ENCODE assay signal across 14 cellular contexts in the genomic region with DNA sequence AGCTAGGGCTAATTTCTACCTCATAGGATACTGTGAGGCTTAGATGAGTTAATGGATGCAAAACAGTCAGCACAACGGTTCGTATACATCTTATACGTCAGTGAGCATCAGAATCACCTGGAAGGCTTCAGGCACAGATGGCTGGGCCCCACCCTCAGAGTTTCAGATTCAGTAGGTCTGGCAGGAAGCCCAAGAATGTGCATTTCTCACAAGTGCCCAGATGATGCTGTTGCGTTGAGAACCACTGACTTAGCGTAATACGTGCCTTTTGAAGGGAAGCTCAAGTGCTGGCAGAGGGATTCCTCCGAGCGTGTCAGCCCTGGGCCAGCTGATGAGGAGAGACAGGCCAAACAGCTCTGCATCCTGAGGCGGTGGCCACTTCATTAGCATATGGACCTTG.
DNase-seq lines count a peak whose midpoint lies in the region; ATAC-seq, FAIRE-seq and TF ChIP-seq lines count a peak whose summit lies in the region.
"Had no signal": no experiment of that assay in that cellular context is flagged by ENCODE, and none has a peak within 500 bp of the region (broad histone marks: within the 10 kb centered on the region; RNA-seq: fewer than 3 reads in every experiment).

No MANE protein-coding gene starts in this region.

- no peaks in the 10 kb centered on the region for H3K36me3 Mint-ChIP-seq in activated CD8-positive, alpha-beta memory T cell treated with anti-CD3 and anti-CD28 coated beads, Interleukin-2, amount 10 ng/mL, durations not matched to agents 7 days and 5 days

- FAIRE-seq in GM12878 (lab: Jason Lieb, UNC) = no peak

- WGBS in GM12878 (ENCODE audit: insufficient coverage, insufficient replicate concordance, low lambda C conversion rate, missing lambda C conversion rate) = 30% methylated on average over 9 of the region's 9 CpGs

- CTCF ChIA-PET in GM12878 (lab: Yijun Ruan, JAX) = no interaction called here
- CTCF ChIA-PET in activated CD8-positive, alpha-beta memory T cell treated with anti-CD3 and anti-CD28 coated beads, Interleukin-2, amount 10 ng/mL, durations not matched to agents 7 days and 5 days (lab: Charles Lee) = no interaction called here

- H3K4me1 ChIP-seq in GM12878 (ENCODE audit: control insufficient read depth, insufficient read depth, low read length) (no peaks in the 10 kb centered on the region), mucosa of descending colon (ENCODE audit: low read depth) (no peaks in the 10 kb centered on the region)
- H3K4me1 ChIP-seq: colonic mucosa had no signal

- H3K4me2 ChIP-seq in GM12878 (ENCODE audit: control insufficient read depth, insufficient read depth) = no peak overlapping the region

- in situ Hi-C loops in GM12878 (cut with MboI) = no loop called here

- H3K27me3 ChIP-seq in GM12878 (replicated peaks in 1 of 2; ENCODE audit: control insufficient read depth in 2 of 2, insufficient read depth in 2 of 2, low read length in 1 of 2) = 0 out of 4 replicates have a peak, but pooled peaks cover 0 to 1% of the 10 kb centered on the region in 2 experiments
- H3K27me3 ChIP-seq: colonic mucosa, testis had no signal

- DNase-seq in GM12878 (ENCODE audit: low read depth, low spot score) = peak; percentile 13
- no peak for DNase-seq in NCI-H2227 treated with DMSO at 0.1 percent for 48 hours (lab: John Stamatoyannopoulos, UW)
- no peak for DNase-seq in activated CD8-positive, alpha-beta memory T cell treated with anti-CD3 and anti-CD28 coated beads, Interleukin-2, amount 10 ng/mL, durations not matched to agents 7 days and 5 days
- DNase-seq in mucosa of descending colon = no peak
- DNase-seq: activated effector memory CD4-positive, alpha-beta T cell treated with anti-CD3 and anti-CD28 coated beads, Interleukin-2, amount 50 U/mL, for 16 hours; colonic mucosa; foreskin fibroblast; left ventricle myocardium superior; NCI-H1436; testis had no signal

- H2AFZ ChIP-seq in GM12878 (ENCODE audit: control insufficient read depth, low read depth, low read length) = no peak overlapping the region

- intact Hi-C loops in GM12878 (cut with micrococcal nuclease; ENCODE audit: unreplicated experiment) (no loop called here), mucosa of descending colon (cut with DNase I, micrococcal nuclease) (no loop called here)

- no peak overlapping the region for H3K9ac ChIP-seq in GM12878 (ENCODE audit: control insufficient read depth, insufficient read depth, low read length)

- SMC1A ChIA-PET in GM12878 (lab: Charles Lee; ENCODE audit: uncharacterized antibody, unreplicated experiment) = no interaction called here

- no peak for TF ChIP-seq POLR2A in GM18505 (IDR thresholded peaks at IDR 0.05; ENCODE audit: borderline replicate concordance, extremely low read depth, insufficient read depth, insufficient read length)
- no peak for TF ChIP-seq POLR2A in GM12878 (IDR thresholded peaks at IDR 0.05; ENCODE audit: low read depth, low read length)

- no peak overlapping the region for H3K27ac Mint-ChIP-seq in activated CD8-positive, alpha-beta memory T cell treated with anti-CD3 and anti-CD28 coated beads, Interleukin-2, amount 10 ng/mL, durations not matched to agents 7 days and 5 days

- H3K79me2 ChIP-seq in GM12878 (ENCODE audit: control insufficient read depth, insufficient read depth, low read length) = no peaks in the 10 kb centered on the region

- no peak overlapping the region for H3K27ac ChIP-seq in GM12878 (ENCODE audit: control insufficient read depth, insufficient read depth)
- H3K27ac ChIP-seq: colonic mucosa, testis had no signal

- no peaks in the 10 kb centered on the region for H3K4me1 Mint-ChIP-seq in activated CD8-positive, alpha-beta memory T cell treated with anti-CD3 and anti-CD28 coated beads, Interleukin-2, amount 10 ng/mL, durations not matched to agents 7 days and 5 days

- H3K27me3 Mint-ChIP-seq in activated CD8-positive, alpha-beta memory T cell treated with anti-CD3 and anti-CD28 coated beads, Interleukin-2, amount 10 ng/mL, durations not matched to agents 7 days and 5 days = no peaks in the 10 kb centered on the region

- no TSS peak for BruUV-seq in GM12878 (replicated peaks; lab: Mats Ljungman, UMichigan)

- POLR2A ChIA-PET in GM12878 (lab: Charles Lee) = no interaction called here

- H3K4me3 ChIP-seq in GM12878 (no peak overlapping the region), mucosa of descending colon (no peak overlapping the region)
- H3K4me3 ChIP-seq: colonic mucosa, testis had no signal

- H3K9me3 Mint-ChIP-seq in activated CD8-positive, alpha-beta memory T cell treated with anti-CD3 and anti-CD28 coated beads, Interleukin-2, amount 10 ng/mL, durations not matched to agents 7 days and 5 days (ENCODE audit: low read depth) = no peaks in the 10 kb centered on the region

- TF ChIP-seq EP300 in GM12878 (IDR thresholded peaks at IDR 0.05; ENCODE audit: borderline replicate concordance in 1 of 2, control insufficient read depth in 1 of 2, low read depth in 2 of 2, low read length in 2 of 2) = no peak

- no peaks in the 10 kb centered on the region for H3K9me3 ChIP-seq in GM12878 (replicated peaks; ENCODE audit: control insufficient read depth, insufficient read depth, low read length)
- no peaks in the 10 kb centered on the region for H3K9me3 ChIP-seq in mucosa of descending colon
- H3K9me3 ChIP-seq: colonic mucosa, testis had no signal

- TF ChIP-seq RAD21 in GM12878 (IDR thresholded peaks at IDR 0.05; ENCODE audit: insufficient read depth, low read depth, low read length) = peak; percentile 4; the same call in 1 of the 2 replicates

- RAD21 ChIA-PET in GM12878 (lab: Charles Lee; ENCODE audit: unreplicated experiment) = no interaction called here

- ATAC-seq in GM18505 (IDR thresholded peaks at IDR 0.05; ENCODE audit: unreplicated experiment) (peak; percentile 89), GM21526 (IDR thresholded peaks at IDR 0.05; ENCODE audit: low FRiP score, unreplicated experiment) (peak; percentile 86), HG03432 (IDR thresholded peaks at IDR 0.05; ENCODE audit: unreplicated experiment) (peak; percentile 72), GM12878 (peak; percentile 60), GM18861 (IDR thresholded peaks at IDR 0.05; ENCODE audit: unreplicated experiment) (no peak), mucosa of descending colon (no peak)
- ATAC-seq in activated CD8-positive, alpha-beta memory T cell treated with anti-CD3 and anti-CD28 coated beads, Interleukin-2, amount 10 ng/mL, durations not matched to agents 7 days and 5 days = no peak
- ATAC-seq: left ventricle myocardium superior had no signal

- H4K20me1 ChIP-seq in GM12878 (ENCODE audit: control insufficient read depth, insufficient read depth) = no peaks in the 10 kb centered on the region

- no peaks in the 10 kb centered on the region for H3K36me3 ChIP-seq in GM12878 (ENCODE audit: control insufficient read depth in 2 of 2, insufficient read depth in 2 of 2, low read length in 1 of 2)
- H3K36me3 ChIP-seq in mucosa of descending colon (ENCODE audit: low read depth) = no peaks in the 10 kb centered on the region
- H3K36me3 ChIP-seq: colonic mucosa had no signal

- no peak overlapping the region for H3K4me3 Mint-ChIP-seq in activated CD8-positive, alpha-beta memory T cell treated with anti-CD3 and anti-CD28 coated beads, Interleukin-2, amount 10 ng/mL, durations not matched to agents 7 days and 5 days

- no peak for TF ChIP-seq CTCF in GM12878 (IDR thresholded peaks at IDR 0.05 in 2 of 3, conservative IDR thresholded peaks at IDR 0.05 in 1 of 3; ENCODE audit: control insufficient read depth in 2 of 3, extremely low read depth in 1 of 3, insufficient read depth in 1 of 3, low read depth in 3 of 3, low read length in 3 of 3)
- no peak for TF ChIP-seq CTCF in mucosa of descending colon (IDR thresholded peaks at IDR 0.05)

TF ChIP-seq in GM12878, 131 proteins besides CTCF, POLR2A, EP300 and RAD21:
- peak; percentile 61; the same call in 1 of the 2 replicates for TF ChIP-seq EED (IDR thresholded peaks at IDR 0.05; ENCODE audit: low read depth)
- TF ChIP-seq TCF12 (IDR thresholded peaks at IDR 0.05; ENCODE audit: low read depth, low read length) = 0 out of 2 replicates have a peak, but pooled peaks have one; percentile 21
- peak; percentile 78 for TF ChIP-seq CREM (IDR thresholded peaks at IDR 0.05; ENCODE audit: low read depth)
- TF ChIP-seq CREB1 (IDR thresholded peaks at IDR 0.05; ENCODE audit: low read depth) = peak; percentile 78; the same call in 1 of the 2 replicates
- TF ChIP-seq SREBF2 (IDR thresholded peaks at IDR 0.05; ENCODE audit: low read length) = no peak
- TF ChIP-seq, protein P1, sequence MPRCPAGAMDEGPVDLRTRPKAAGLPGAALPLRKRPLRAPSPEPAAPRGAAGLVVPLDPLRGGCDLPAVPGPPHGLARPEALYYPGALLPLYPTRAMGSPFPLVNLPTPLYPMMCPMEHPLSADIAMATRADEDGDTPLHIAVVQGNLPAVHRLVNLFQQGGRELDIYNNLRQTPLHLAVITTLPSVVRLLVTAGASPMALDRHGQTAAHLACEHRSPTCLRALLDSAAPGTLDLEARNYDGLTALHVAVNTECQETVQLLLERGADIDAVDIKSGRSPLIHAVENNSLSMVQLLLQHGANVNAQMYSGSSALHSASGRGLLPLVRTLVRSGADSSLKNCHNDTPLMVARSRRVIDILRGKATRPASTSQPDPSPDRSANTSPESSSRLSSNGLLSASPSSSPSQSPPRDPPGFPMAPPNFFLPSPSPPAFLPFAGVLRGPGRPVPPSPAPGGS (IDR thresholded peaks at IDR 0.05; ENCODE audit: borderline replicate concordance, insufficient read depth, low read depth, low read length, poor library complexity, severe bottlenecking) = no peak

Comparison
In these comparisons a context has a peak if more than half of its experiments do, and no peak if none do; other contexts are left out.
1. ATAC-seq: peak in GM18505 (single experiment), GM21526 (single experiment), HG03432 (single experiment) and GM12878 (single experiment); none in GM18861 (single experiment), activated CD8-positive, alpha-beta memory T cell treated with anti-CD3 and anti-CD28 coated beads, Interleukin-2, amount 10 ng/mL, durations not matched to agents 7 days and 5 days (single experiment) and mucosa of descending colon (single experiment).